1 cellular context compared by ENCODE assay signal in the genomic region with DNA sequence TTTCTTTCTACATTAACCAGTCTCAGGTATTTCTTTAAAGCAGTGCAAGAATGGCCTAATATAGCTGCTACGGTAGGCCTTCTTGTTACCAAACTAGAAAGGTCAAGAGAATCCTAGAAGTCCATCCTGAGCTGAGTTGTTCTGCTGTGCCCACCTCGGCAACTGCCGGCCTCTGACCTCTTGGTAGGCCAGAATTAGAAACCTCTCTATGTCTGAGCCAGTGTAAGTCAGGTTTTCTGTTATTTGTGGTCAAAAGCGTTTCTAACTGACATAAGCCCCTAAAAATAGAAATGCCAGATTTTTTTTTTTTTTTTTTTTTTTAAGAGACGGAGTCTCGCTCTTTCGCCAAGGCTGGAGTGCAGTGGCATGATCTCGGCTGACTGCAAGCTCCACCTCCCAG.
TF ChIP-seq lines count a peak whose summit lies in the region.

No MANE protein-coding gene starts in this region.

TF ChIP-seq in SK-N-SH, 30 proteins besides CTCF, POLR2A, EP300 and RAD21 (continued from another document):
- TF ChIP-seq, protein P1, sequence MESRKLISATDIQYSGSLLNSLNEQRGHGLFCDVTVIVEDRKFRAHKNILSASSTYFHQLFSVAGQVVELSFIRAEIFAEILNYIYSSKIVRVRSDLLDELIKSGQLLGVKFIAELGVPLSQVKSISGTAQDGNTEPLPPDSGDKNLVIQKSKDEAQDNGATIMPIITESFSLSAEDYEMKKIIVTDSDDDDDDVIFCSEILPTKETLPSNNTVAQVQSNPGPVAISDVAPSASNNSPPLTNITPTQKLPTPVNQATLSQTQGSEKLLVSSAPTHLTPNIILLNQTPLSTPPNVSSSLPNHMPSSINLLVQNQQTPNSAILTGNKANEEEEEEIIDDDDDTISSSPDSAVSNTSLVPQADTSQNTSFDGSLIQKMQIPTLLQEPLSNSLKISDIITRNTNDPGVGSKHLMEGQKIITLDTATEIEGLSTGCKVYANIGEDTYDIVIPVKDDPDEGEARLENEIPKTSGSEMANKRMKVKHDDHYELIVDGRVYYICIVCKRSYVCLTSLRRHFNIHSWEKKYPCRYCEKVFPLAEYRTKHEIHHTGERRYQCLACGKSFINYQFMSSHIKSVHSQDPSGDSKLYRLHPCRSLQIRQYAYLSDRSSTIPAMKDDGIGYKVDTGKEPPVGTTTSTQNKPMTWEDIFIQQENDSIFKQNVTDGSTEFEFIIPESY (IDR thresholded peaks at IDR 0.05; ENCODE audit: borderline replicate concordance, low read depth): no peak
- TF ChIP-seq, protein P2, sequence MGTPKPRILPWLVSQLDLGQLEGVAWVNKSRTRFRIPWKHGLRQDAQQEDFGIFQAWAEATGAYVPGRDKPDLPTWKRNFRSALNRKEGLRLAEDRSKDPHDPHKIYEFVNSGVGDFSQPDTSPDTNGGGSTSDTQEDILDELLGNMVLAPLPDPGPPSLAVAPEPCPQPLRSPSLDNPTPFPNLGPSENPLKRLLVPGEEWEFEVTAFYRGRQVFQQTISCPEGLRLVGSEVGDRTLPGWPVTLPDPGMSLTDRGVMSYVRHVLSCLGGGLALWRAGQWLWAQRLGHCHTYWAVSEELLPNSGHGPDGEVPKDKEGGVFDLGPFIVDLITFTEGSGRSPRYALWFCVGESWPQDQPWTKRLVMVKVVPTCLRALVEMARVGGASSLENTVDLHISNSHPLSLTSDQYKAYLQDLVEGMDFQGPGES (IDR thresholded peaks at IDR 0.05; ENCODE audit: low read depth, low read length): no peak
- TF ChIP-seq TCF12 (IDR thresholded peaks at IDR 0.05): no peak
- no peak for TF ChIP-seq RFX5 (IDR thresholded peaks at IDR 0.05; ENCODE audit: low read length)
- TF ChIP-seq GABPA (IDR thresholded peaks at IDR 0.05; ENCODE audit: low read depth): no peak
- TF ChIP-seq RXRA (IDR thresholded peaks at IDR 0.05; ENCODE audit: borderline replicate concordance, low read depth): no peak
- no peak for TF ChIP-seq SMC3 (IDR thresholded peaks at IDR 0.05; ENCODE audit: low read depth, low read length)
- no peak for TF ChIP-seq POLR2AphosphoS5 (IDR thresholded peaks at IDR 0.05; ENCODE audit: low read depth, low read length)
- TF ChIP-seq ELF1 (IDR thresholded peaks at IDR 0.05): no peak
- no peak for TF ChIP-seq GATA2 (CRISPR knock-in tag; IDR thresholded peaks at IDR 0.05)
- TF ChIP-seq, protein P3, sequence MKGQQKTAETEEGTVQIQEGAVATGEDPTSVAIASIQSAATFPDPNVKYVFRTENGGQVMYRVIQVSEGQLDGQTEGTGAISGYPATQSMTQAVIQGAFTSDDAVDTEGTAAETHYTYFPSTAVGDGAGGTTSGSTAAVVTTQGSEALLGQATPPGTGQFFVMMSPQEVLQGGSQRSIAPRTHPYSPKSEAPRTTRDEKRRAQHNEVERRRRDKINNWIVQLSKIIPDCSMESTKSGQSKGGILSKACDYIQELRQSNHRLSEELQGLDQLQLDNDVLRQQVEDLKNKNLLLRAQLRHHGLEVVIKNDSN (IDR thresholded peaks at IDR 0.05; ENCODE audit: borderline replicate concordance, low read depth): no peak
- no peak for TF ChIP-seq EZH2phosphoT487 (IDR thresholded peaks at IDR 0.05; ENCODE audit: borderline replicate concordance, low read depth)
